In genomic region chr1:110897685-110898084, GRCh38 we compare ENCODE assay signal across 28 cellular contexts. TPM values are rescaled to one million over a fixed set of nuclear protein-coding genes. Genes with fewer than 3 reads are reported as not detected.
DNase-seq lines count a peak whose midpoint lies in the region; ATAC-seq, FAIRE-seq and TF ChIP-seq lines count a peak whose summit lies in the region.
"Had no signal": no experiment of that assay in that cellular context is flagged by ENCODE, and none has a peak within 500 bp of the region (broad histone marks: within the 10 kb centered on the region; RNA-seq: fewer than 3 reads in every experiment).

No MANE protein-coding gene starts in this region.

- TF ChIP-seq CTCF in osteoblast (IDR thresholded peaks at IDR 0.05; ENCODE audit: extremely low read depth, low read depth, low read length) = no peak

- no peak overlapping the region for H3K27ac ChIP-seq in osteoblast (ENCODE audit: low read depth, low read length)
- H3K27ac ChIP-seq: adrenal gland, brain microvascular endothelial cell, C4-2B, esophagus muscularis mucosa, hepatocyte, ovary, SJCRH30, thoracic aorta had no signal

- ATAC-seq in activated T-cell treated with anti-CD3 and anti-CD28 coated beads, Interleukin-2, amount 50 U/mL, for 72 hours (replicated peaks in 1 of 2) = no peak
- no peak for ATAC-seq in HG03565 (IDR thresholded peaks at IDR 0.05; ENCODE audit: unreplicated experiment)

- H4K20me1 ChIP-seq in osteoblast (ENCODE audit: insufficient read depth, low read length) = no peaks in the 10 kb centered on the region

- no peaks in the 10 kb centered on the region for H3K27me3 ChIP-seq in osteoblast (ENCODE audit: insufficient read depth, low read length)
- H3K27me3 ChIP-seq: adrenal gland, brain microvascular endothelial cell, esophagus muscularis mucosa, hepatocyte, ovary had no signal

- H3K36me3 Mint-ChIP-seq in activated T-cell treated with anti-CD3 and anti-CD28 coated beads, Interleukin-2, amount 50 U/mL, for 72 hours (ENCODE audit: insufficient read depth in 2 of 2) = peaks cover 39 to 81% of the 10 kb centered on the region in 2 donors
- peaks cover 45% of the 10 kb centered on the region for H3K36me3 Mint-ChIP-seq in activated naive CD8-positive, alpha-beta T cell

- no peaks in the 10 kb centered on the region for H3K27me3 Mint-ChIP-seq in activated T-cell treated with anti-CD3 and anti-CD28 coated beads, Interleukin-2, amount 50 U/mL, for 72 hours (ENCODE audit: low read depth)
- H3K27me3 Mint-ChIP-seq in activated naive CD8-positive, alpha-beta T cell = no peaks in the 10 kb centered on the region

- H3K4me3 Mint-ChIP-seq in activated T-cell treated with anti-CD3 and anti-CD28 coated beads, Interleukin-2, amount 50 U/mL, for 72 hours = no peak overlapping the region
- peak overlapping the region; percentile 40 for H3K4me3 Mint-ChIP-seq in activated naive CD8-positive, alpha-beta T cell

- no peak overlapping the region for H3K4me3 ChIP-seq in osteoblast (ENCODE audit: insufficient read depth, low read length)
- H3K4me3 ChIP-seq: adrenal gland, esophagus muscularis mucosa, hepatocyte, ovary, SJCRH30, smooth muscle cell, thoracic aorta had no signal

- H3K79me2 ChIP-seq in osteoblast (ENCODE audit: insufficient read depth, low read length) = no peaks in the 10 kb centered on the region
- H3K79me2 ChIP-seq: hepatocyte had no signal

- peak overlapping the region; percentile 85 for H3K27ac Mint-ChIP-seq in activated T-cell treated with anti-CD3 and anti-CD28 coated beads, Interleukin-2, amount 50 U/mL, for 72 hours
- peak overlapping the region; percentile 91 for H3K27ac Mint-ChIP-seq in activated naive CD8-positive, alpha-beta T cell

- no peak overlapping the region for H2AFZ ChIP-seq in osteoblast (ENCODE audit: low read length)
- H2AFZ ChIP-seq: hepatocyte had no signal

- FAIRE-seq in GM18507 (lab: Jason Lieb, UNC) = peak; percentile 39
- FAIRE-seq: colon, RCC 7860 had no signal

- no peaks in the 10 kb centered on the region for H3K9me3 ChIP-seq in osteoblast (ENCODE audit: low read depth, low read length)
- H3K9me3 ChIP-seq: adrenal gland, SJCRH30, thoracic aorta had no signal

- peaks cover 56% of the 10 kb centered on the region for H3K4me1 Mint-ChIP-seq in activated T-cell treated with anti-CD3 and anti-CD28 coated beads, Interleukin-2, amount 50 U/mL, for 72 hours (ENCODE audit: low read depth)
- peaks cover 71% of the 10 kb centered on the region for H3K4me1 Mint-ChIP-seq in activated naive CD8-positive, alpha-beta T cell (ENCODE audit: low read depth)

- DNase-seq in activated T-cell treated with anti-CD3 and anti-CD28 coated beads, Interleukin-2, amount 50 U/mL, for 72 hours = no peak
- DNase-seq in activated T-cell treated with anti-CD3 and anti-CD28 coated beads for 4 hours (no peak), GM18507 (ENCODE audit: extremely low spot score, insufficient read length, low read depth) (no peak), osteoblast (ENCODE audit: insufficient read length, low spot score, missing footprints) (peak; percentile 53), NCI-H187 (lab: John Stamatoyannopoulos, UW) (no peak), amygdala (lab: John Stamatoyannopoulos, UW) (no peak)
- DNase-seq: adrenal gland; brain microvascular endothelial cell; DMS 273 treated with DMSO at 0.1 percent for 48 hours; foreskin melanocyte; HCEC 1CT; mesenchymal stem cell; NCI-H1105; NCI-H2029; NCI-H69; ovary; retina; SJCRH30; stimulated activated CD4-positive, alpha-beta T cell treated with anti-CD3 and anti-CD28 coated beads, Interleukin-2, amount 100 ng/mL, for 24 hours had no signal

- no peaks in the 10 kb centered on the region for H3K36me3 ChIP-seq in osteoblast (ENCODE audit: insufficient read depth, low read length)
- H3K36me3 ChIP-seq: adrenal gland, brain microvascular endothelial cell, esophagus muscularis mucosa, ovary, SJCRH30, thoracic aorta had no signal

- peaks cover 0 to 4% of the 10 kb centered on the region in 2 donors for H3K9me3 Mint-ChIP-seq in activated T-cell treated with anti-CD3 and anti-CD28 coated beads, Interleukin-2, amount 50 U/mL, for 72 hours
- peaks cover 4% of the 10 kb centered on the region for H3K9me3 Mint-ChIP-seq in activated naive CD8-positive, alpha-beta T cell (ENCODE audit: low read depth)

- H3K4me1 ChIP-seq in osteoblast (ENCODE audit: insufficient read depth, low read length) = no peaks in the 10 kb centered on the region
- H3K4me1 ChIP-seq: adrenal gland, esophagus muscularis mucosa, SJCRH30 had no signal

- no peak overlapping the region for H3K4me2 ChIP-seq in osteoblast (ENCODE audit: insufficient read depth, low read length)
- H3K4me2 ChIP-seq: hepatocyte, smooth muscle cell had no signal

RNA-seq across cellular contexts. Expression of gene CD53, which starts 24.7 kb away (rescaled TPM):
- total RNA-seq in activated T-cell treated with anti-CD3 and anti-CD28 coated beads, Interleukin-2, amount 50 U/mL, for 72 hours = 100 to 1,000 TPM; 170 to 249 TPM
- total RNA-seq in osteoblast = 0.29 and 0.36 TPM in 2 replicates
- total RNA-seq: smooth muscle cell had no signal

Comparison
In these comparisons a context has a peak if more than half of its experiments do, and no peak if none do; other contexts are left out.
1. RNA of gene CD53, which starts 24.7 kb away (total RNA-seq): 170 to 249 TPM in activated T-cell treated with anti-CD3 and anti-CD28 coated beads, Interleukin-2, amount 50 U/mL, for 72 hours; 0.29 to 0.36 TPM in osteoblast; every median in the first group is over 100 times any median in the second.